22 cellular contexts compared by ENCODE assay signal in the genomic region with DNA sequence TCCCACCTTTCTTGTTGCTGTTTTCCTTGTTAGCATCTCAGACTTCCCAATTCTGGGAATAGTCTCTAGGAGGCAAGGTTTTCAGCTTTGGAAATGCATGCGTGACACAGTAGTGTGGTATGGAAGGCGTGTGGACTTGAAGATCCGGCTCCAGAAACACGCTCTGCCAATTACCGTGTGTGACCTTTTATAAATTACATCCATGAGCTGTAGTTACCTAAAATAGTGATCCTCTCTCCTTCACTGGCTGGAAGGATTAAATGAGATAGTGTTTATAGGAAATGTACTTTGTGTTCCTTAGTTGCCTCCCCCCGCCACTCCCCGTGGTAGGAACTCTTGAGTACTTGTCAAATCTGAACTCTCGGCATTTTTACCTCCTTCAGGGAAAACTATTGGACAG.
"Had no signal": no experiment of that assay in that cellular context is flagged by ENCODE, and none has a peak within 500 bp of the region (broad histone marks: within the 10 kb centered on the region; RNA-seq: fewer than 3 reads in every experiment).

No MANE protein-coding gene starts in this region.

- DNase-seq: activated CD4-positive, alpha-beta memory T cell treated with anti-CD3 and anti-CD28 coated beads for 36 hours; activated CD4-positive, alpha-beta T cell treated with anti-CD3 and anti-CD28 coated beads for 36 hours; activated naive CD4-positive, alpha-beta T cell treated with anti-CD3 and anti-CD28 coated beads, Interleukin-2, amount 50 U/mL, for 16 hours; activated T-cell treated with anti-CD3 and anti-CD28 coated beads, Interleukin-2, amount 50 U/mL, for 1 hour; adrenal gland; cerebellar nuclear complex; cortex of kidney; effector CD4-positive, alpha-beta T cell; esophagus squamous epithelium; mesenchymal stem cell; mucosa of descending colon; naive B cell; spleen; stimulated activated CD4-positive, alpha-beta T cell treated with anti-CD3 and anti-CD28 coated beads, Interleukin-4, amount 100 ng/mL, for 4 hours; upper lobe of right lung had no signal

- ATAC-seq: activated CD4-positive, alpha-beta T cell treated with anti-CD3 and anti-CD28 coated beads for 36 hours; mucosa of descending colon; sciatic nerve; stimulated activated memory B cell treated with anti-CD40 and anti-IgM and Interleukin-4, amounts not matched to agents 10 μg/mL and 1 μg/mL and 100 μg/mL, for 72 hours; upper lobe of right lung had no signal

- H3K36me3 Mint-ChIP-seq: naive B cell had no signal

- H3K4me1 ChIP-seq: breast epithelium, parathyroid adenoma, upper lobe of right lung had no signal

- H3K27ac ChIP-seq: adrenal gland, breast epithelium, esophagus squamous epithelium, parathyroid adenoma, thoracic aorta, upper lobe of right lung had no signal

- H3K9ac ChIP-seq: parathyroid adenoma had no signal

- H3K27me3 ChIP-seq: adrenal gland, breast epithelium, esophagus squamous epithelium, spleen, upper lobe of right lung had no signal

- H3K4me3 ChIP-seq: adrenal gland, breast epithelium, esophagus squamous epithelium, mucosa of descending colon, spleen, thoracic aorta, upper lobe of right lung had no signal

- H3K9me3 Mint-ChIP-seq: activated CD4-positive, alpha-beta memory T cell treated with anti-CD3 and anti-CD28 coated beads for 36 hours; activated T-helper 2 cell treated with anti-CD3 and anti-CD28 coated beads, Interferon-gamma antibody, Interleukin-2, Interleukin-4, amounts not matched to agents 10 μg/mL and 5 μg/mL and 100 μg/mL, durations not matched to agents 14 hours and 24 hours and 36 hours; naive B cell; stimulated activated memory B cell treated with anti-CD40 and anti-IgM and Interleukin-4, amounts not matched to agents 10 μg/mL and 1 μg/mL and 100 μg/mL, for 72 hours had no signal

- H3K4me3 Mint-ChIP-seq: activated CD4-positive, alpha-beta memory T cell treated with anti-CD3 and anti-CD28 coated beads for 36 hours; activated CD4-positive, alpha-beta T cell treated with anti-CD3 and anti-CD28 coated beads for 36 hours; naive B cell; stimulated activated memory B cell treated with anti-CD40 and anti-IgM and Interleukin-4, amounts not matched to agents 10 μg/mL and 1 μg/mL and 100 μg/mL, for 72 hours had no signal

- H3K9me3 ChIP-seq: adrenal gland, breast epithelium, esophagus squamous epithelium, mucosa of descending colon, spleen, thoracic aorta, upper lobe of right lung had no signal

- H3K27me3 Mint-ChIP-seq: activated CD4-positive, alpha-beta memory T cell treated with anti-CD3 and anti-CD28 coated beads for 36 hours; activated CD4-positive, alpha-beta T cell treated with anti-CD3 and anti-CD28 coated beads for 36 hours; naive B cell; stimulated activated memory B cell treated with anti-CD40 and anti-IgM and Interleukin-4, amounts not matched to agents 10 μg/mL and 1 μg/mL and 100 μg/mL, for 72 hours had no signal

- H2AFZ ChIP-seq: parathyroid adenoma had no signal

- H3K27ac Mint-ChIP-seq: activated CD4-positive, alpha-beta memory T cell treated with anti-CD3 and anti-CD28 coated beads for 36 hours; activated CD4-positive, alpha-beta T cell treated with anti-CD3 and anti-CD28 coated beads for 36 hours; activated T-helper 2 cell treated with anti-CD3 and anti-CD28 coated beads, Interferon-gamma antibody, Interleukin-2, Interleukin-4, amounts not matched to agents 10 μg/mL and 5 μg/mL and 100 μg/mL, durations not matched to agents 14 hours and 24 hours and 36 hours; stimulated activated memory B cell treated with anti-CD40 and anti-IgM and Interleukin-4, amounts not matched to agents 10 μg/mL and 1 μg/mL and 100 μg/mL, for 72 hours had no signal

- H3K36me3 ChIP-seq: adrenal gland, breast epithelium, esophagus squamous epithelium, thoracic aorta, upper lobe of right lung had no signal

- FAIRE-seq: astrocyte had no signal
